Comparison of ENCODE assay signal across 7 cellular contexts in the genomic region with DNA sequence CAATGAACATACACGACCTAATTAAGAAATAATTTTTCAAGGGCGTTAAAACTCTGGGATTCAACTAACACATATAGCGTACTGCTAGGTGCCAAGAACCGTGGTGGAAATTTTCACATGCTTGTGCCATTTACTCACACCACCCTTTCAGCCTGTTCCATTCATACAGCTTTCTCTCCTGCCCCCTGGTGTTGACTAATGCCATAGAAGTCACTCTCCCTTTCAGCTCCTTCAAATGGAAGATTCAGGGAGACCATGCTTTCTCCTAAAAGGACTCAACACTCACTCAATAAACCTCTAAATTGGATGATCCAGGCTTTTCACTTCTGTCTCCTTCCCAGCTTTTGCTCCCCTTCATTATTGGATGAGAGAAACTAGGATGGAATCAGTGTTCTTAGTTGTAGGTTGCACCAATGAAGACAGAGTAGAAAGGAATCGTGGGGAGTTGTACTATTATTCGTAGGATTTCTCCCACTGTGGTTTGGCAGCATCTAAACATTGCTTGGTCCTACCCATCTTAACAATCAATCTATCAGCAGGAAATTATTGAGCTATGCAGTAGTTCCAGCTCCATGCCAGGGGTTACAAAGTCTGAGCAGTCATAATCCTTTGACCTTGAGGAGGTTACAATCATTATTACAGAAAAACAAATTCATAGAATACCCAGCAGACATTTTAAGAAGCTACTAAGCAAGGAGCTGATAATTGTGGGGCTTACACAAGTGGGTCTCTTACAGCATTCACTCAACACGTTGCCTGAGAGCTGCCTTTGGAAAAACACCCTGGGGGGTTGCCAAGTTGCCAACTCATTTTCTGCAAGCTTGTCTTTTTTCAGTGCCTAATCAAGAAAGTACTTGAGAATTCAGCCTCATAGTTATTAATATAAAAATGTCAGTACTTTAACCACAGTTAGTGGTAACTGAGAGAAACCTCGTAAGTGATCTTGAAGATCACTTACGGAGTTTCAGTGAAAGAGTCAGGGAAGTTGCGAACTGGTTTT. TPM values are rescaled to one million over a fixed set of nuclear protein-coding genes. Genes with fewer than 3 reads are reported as not detected.
DNase-seq lines count a peak whose midpoint lies in the region; ATAC-seq and TF ChIP-seq lines count a peak whose summit lies in the region.

No MANE protein-coding gene starts in this region.

- no peaks in the 10 kb centered on the region for H3K36me3 Mint-ChIP-seq in activated naive CD4-positive, alpha-beta T cell treated with anti-CD3 and anti-CD28 coated beads, Interleukin-2, amount 10 ng/mL, durations not matched to agents 7 days and 5 days
- peaks cover 7% of the 10 kb centered on the region for H3K36me3 Mint-ChIP-seq in progenitor cell of endocrine pancreas (ENCODE audit: insufficient read depth)

- no peak overlapping the region for H3K4me3 Mint-ChIP-seq in activated naive CD4-positive, alpha-beta T cell treated with anti-CD3 and anti-CD28 coated beads, Interleukin-2, amount 10 ng/mL, durations not matched to agents 7 days and 5 days
- peak overlapping the region; percentile 35 for H3K4me3 Mint-ChIP-seq in progenitor cell of endocrine pancreas (ENCODE audit: low read depth)

- H3F3A ChIP-seq in OCI-LY1 (ENCODE audit: insufficient read depth, low read length) = no peaks in the 10 kb centered on the region

- no peak overlapping the region for H3K9ac ChIP-seq in OCI-LY1 (ENCODE audit: low read length)

- H3K9me2 ChIP-seq in OCI-LY1 (ENCODE audit: low read depth, low read length) = no peaks in the 10 kb centered on the region

- CTCF ChIA-PET in activated naive CD4-positive, alpha-beta T cell treated with anti-CD3 and anti-CD28 coated beads, Interleukin-2, amount 10 ng/mL, durations not matched to agents 7 days and 5 days (lab: Charles Lee) = interaction anchor here (0.6 to 5.5 kb wide), 23 partner anchors 9 to 756 kb away, joined by 3 to 82 read pairs (median 4); no protein-coding TSS in a partner anchor

- DNase-seq in G401 (ENCODE audit: low spot score) (peak; percentile 77), HT1080 (ENCODE audit: low read depth) (peak; percentile 72), cardiac muscle cell (ENCODE audit: low read depth in 1 of 2, low spot score in 1 of 2) (peak; percentile 89 to 90), progenitor cell of endocrine pancreas (ENCODE audit: low spot score, unreplicated experiment) (peak; percentile 30)
- peak; percentile 64 for DNase-seq in activated naive CD4-positive, alpha-beta T cell treated with anti-CD3 and anti-CD28 coated beads, Interleukin-2, amount 10 ng/mL, durations not matched to agents 7 days and 5 days

- no peak overlapping the region for H2AFZ ChIP-seq in OCI-LY1 (ENCODE audit: low read length)

- in situ Hi-C loops in G401 (cut with HindIII; ENCODE audit: low sequenced_read_pairs) = no loop called here

- no peaks in the 10 kb centered on the region for H3K27me3 ChIP-seq in OCI-LY1 (ENCODE audit: insufficient read depth, low read length)
- no peaks in the 10 kb centered on the region for H3K27me3 ChIP-seq in cardiac muscle cell

- H3K27me3 Mint-ChIP-seq in activated naive CD4-positive, alpha-beta T cell treated with anti-CD3 and anti-CD28 coated beads, Interleukin-2, amount 10 ng/mL, durations not matched to agents 7 days and 5 days = peaks cover 52% of the 10 kb centered on the region
- H3K27me3 Mint-ChIP-seq in progenitor cell of endocrine pancreas = peaks cover 17% of the 10 kb centered on the region

- H3K4me2 ChIP-seq in OCI-LY1 (ENCODE audit: low read length) = no peak overlapping the region

- TF ChIP-seq CTCF in OCI-LY1 (IDR thresholded peaks at IDR 0.05; ENCODE audit: low read length) = peak; percentile 52
- TF ChIP-seq CTCF in cardiac muscle cell (IDR thresholded peaks at IDR 0.05; ENCODE audit: low read depth, low read length) = peak; percentile 82
- TF ChIP-seq CTCF in progenitor cell of endocrine pancreas (IDR thresholded peaks at IDR 0.05; ENCODE audit: unreplicated experiment) = peak; percentile 80

- no peaks in the 10 kb centered on the region for H3K79me2 ChIP-seq in OCI-LY1 (ENCODE audit: insufficient read depth, low read length)

- H3K27ac ChIP-seq in OCI-LY1 (ENCODE audit: low read depth, low read length, poor library complexity, severe bottlenecking) (no peak overlapping the region), cardiac muscle cell (peak overlapping the region; percentile 78)

- H3K4me1 ChIP-seq in OCI-LY1 (ENCODE audit: insufficient read depth, low read length, severe bottlenecking) = no peaks in the 10 kb centered on the region
- peaks cover 16% of the 10 kb centered on the region for H3K4me1 ChIP-seq in cardiac muscle cell (ENCODE audit: low read depth)

- H3K4me1 Mint-ChIP-seq in activated naive CD4-positive, alpha-beta T cell treated with anti-CD3 and anti-CD28 coated beads, Interleukin-2, amount 10 ng/mL, durations not matched to agents 7 days and 5 days = peaks cover 9% of the 10 kb centered on the region
- H3K4me1 Mint-ChIP-seq in progenitor cell of endocrine pancreas (ENCODE audit: low read depth) = peaks cover 15% of the 10 kb centered on the region

- H4K20me1 ChIP-seq in OCI-LY1 (ENCODE audit: insufficient read depth, low read length) = no peaks in the 10 kb centered on the region

- H3K9me3 ChIP-seq in OCI-LY1 (ENCODE audit: low read length) (no peaks in the 10 kb centered on the region), cardiac muscle cell (ENCODE audit: low read depth) (no peaks in the 10 kb centered on the region)

- H3K9me3 Mint-ChIP-seq in activated naive CD4-positive, alpha-beta T cell treated with anti-CD3 and anti-CD28 coated beads, Interleukin-2, amount 10 ng/mL, durations not matched to agents 7 days and 5 days = no peaks in the 10 kb centered on the region
- H3K9me3 Mint-ChIP-seq in progenitor cell of endocrine pancreas (ENCODE audit: low read depth) = no peaks in the 10 kb centered on the region

- H3K4me3 ChIP-seq in OCI-LY1 (ENCODE audit: low read depth, low read length, poor library complexity, severe bottlenecking) = no peak overlapping the region
- H3K4me3 ChIP-seq in cardiac muscle cell = no peak overlapping the region

- H3K27ac Mint-ChIP-seq in activated naive CD4-positive, alpha-beta T cell treated with anti-CD3 and anti-CD28 coated beads, Interleukin-2, amount 10 ng/mL, durations not matched to agents 7 days and 5 days = no peak overlapping the region
- H3K27ac Mint-ChIP-seq in progenitor cell of endocrine pancreas = no peak overlapping the region

- H3K36me3 ChIP-seq in OCI-LY1 (ENCODE audit: insufficient read depth, low read length) (no peaks in the 10 kb centered on the region), cardiac muscle cell (no peaks in the 10 kb centered on the region)

- no peak for ATAC-seq in HG02852 (IDR thresholded peaks at IDR 0.05; ENCODE audit: unreplicated experiment)

RNA-seq across cellular contexts. Expression of gene PPP1R3C, which starts 2.8 kb away (rescaled TPM):
- total RNA-seq in G401 (2014; rRNA removed; shearing (Covaris generic)) = 4.2 and 7.9 TPM in 2 replicates
- 2.7 and 3.1 TPM in 2 replicates for total RNA-seq in HT1080 (2014; rRNA removed; shearing (Covaris generic))
- polyA plus RNA-seq in HT1080 (2015; cell fraction: cytosol; rRNA removed) = 1.3 and 1.8 TPM in 2 replicates
- 1.2 and 1.9 TPM in 2 replicates for polyA plus RNA-seq in HT1080 (2015; cell fraction: nucleus; rRNA removed)
- total RNA-seq in cardiac muscle cell (51.7 and 90.7 TPM in 2 replicates), progenitor cell of endocrine pancreas (29.5 and 30.0 TPM in 2 replicates)
- polyA plus RNA-seq in cardiac muscle cell = 52.1 and 81.4 TPM in 2 replicates

Comparison
In these comparisons a context has a peak if more than half of its experiments do, and no peak if none do; other contexts are left out.
1. DNase-seq: peak in every context shown above with its lines; median percentile 90 in cardiac muscle cell; 77 in G401; 72 in HT1080; 64 in activated naive CD4-positive, alpha-beta T cell treated with anti-CD3 and anti-CD28 coated beads, Interleukin-2, amount 10 ng/mL, durations not matched to agents 7 days and 5 days; 30 in progenitor cell of endocrine pancreas.